ENCODE assay signal across 1 cellular context in the genomic region with DNA sequence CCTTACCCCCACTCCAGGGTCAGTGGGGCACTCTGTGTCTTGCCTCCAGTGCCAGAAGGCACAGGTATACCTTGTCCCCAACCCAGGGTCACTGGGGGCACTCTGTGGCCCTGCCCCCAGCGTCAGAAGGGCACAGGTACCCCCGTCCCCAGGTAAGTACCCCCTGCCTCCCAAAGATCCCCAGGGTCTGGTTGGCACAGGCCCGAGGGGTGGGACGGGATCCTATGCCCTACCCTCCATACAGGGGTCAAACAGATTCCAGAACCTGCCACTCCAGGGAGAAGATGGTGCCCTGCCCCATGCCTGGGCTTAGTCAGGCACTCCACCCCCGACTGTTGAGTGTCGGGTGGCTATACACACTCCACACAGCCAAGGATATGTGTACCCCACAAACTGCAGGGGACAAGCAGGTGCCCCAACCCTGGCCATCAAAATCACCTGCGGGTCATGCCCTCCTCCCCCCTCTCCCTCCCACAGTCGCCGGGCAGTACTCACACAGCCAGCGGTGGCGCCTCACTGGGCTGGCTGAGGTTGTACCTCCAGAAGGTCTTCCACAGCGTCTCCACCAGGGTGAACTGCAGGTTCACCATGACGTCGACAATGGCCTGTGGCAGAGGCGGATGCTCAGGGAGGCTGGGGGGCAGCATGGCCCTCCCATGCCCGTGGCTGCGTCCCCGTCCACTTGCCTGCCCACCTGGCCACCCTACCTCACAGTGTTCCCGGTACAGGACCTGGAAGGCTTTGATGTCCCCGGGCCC.
TF ChIP-seq lines count a peak whose summit lies in the region.

No MANE protein-coding gene starts in this region.

TF ChIP-seq in HepG2, 621 proteins besides CTCF, POLR2A, EP300 and RAD21:
- TF ChIP-seq MAZ (IDR thresholded peaks at IDR 0.05; ENCODE audit: borderline replicate concordance, low read depth, low read length): no peak
- no peak for TF ChIP-seq MAZ (CRISPR knock-in tag; IDR thresholded peaks at IDR 0.05; ENCODE audit: low read depth)
- TF ChIP-seq, protein P1, sequence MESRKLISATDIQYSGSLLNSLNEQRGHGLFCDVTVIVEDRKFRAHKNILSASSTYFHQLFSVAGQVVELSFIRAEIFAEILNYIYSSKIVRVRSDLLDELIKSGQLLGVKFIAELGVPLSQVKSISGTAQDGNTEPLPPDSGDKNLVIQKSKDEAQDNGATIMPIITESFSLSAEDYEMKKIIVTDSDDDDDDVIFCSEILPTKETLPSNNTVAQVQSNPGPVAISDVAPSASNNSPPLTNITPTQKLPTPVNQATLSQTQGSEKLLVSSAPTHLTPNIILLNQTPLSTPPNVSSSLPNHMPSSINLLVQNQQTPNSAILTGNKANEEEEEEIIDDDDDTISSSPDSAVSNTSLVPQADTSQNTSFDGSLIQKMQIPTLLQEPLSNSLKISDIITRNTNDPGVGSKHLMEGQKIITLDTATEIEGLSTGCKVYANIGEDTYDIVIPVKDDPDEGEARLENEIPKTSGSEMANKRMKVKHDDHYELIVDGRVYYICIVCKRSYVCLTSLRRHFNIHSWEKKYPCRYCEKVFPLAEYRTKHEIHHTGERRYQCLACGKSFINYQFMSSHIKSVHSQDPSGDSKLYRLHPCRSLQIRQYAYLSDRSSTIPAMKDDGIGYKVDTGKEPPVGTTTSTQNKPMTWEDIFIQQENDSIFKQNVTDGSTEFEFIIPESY (CRISPR knock-in tag; IDR thresholded peaks at IDR 0.05): peak; percentile 58; the same call in 1 of the 2 replicates
- TF ChIP-seq IKZF4 (CRISPR knock-in tag; IDR thresholded peaks at IDR 0.05; ENCODE audit: borderline replicate concordance, low read depth, not compliant biosample characterization): no peak
- no peak for TF ChIP-seq MED8 (CRISPR knock-in tag; IDR thresholded peaks at IDR 0.05; ENCODE audit: insufficient replicate concordance)
